27 cellular contexts compared by ENCODE assay signal in genomic region chr10:117424171-117424570, GRCh38.
"Had no signal": no experiment of that assay in that cellular context is flagged by ENCODE, and none has a peak within 500 bp of the region (broad histone marks: within the 10 kb centered on the region; RNA-seq: fewer than 3 reads in every experiment).

No MANE protein-coding gene starts in this region.

- H3K4me1 ChIP-seq: adrenal gland, ascending aorta had no signal

- H3K27ac ChIP-seq: adrenal gland, ascending aorta, VCaP had no signal

- H3K36me3 ChIP-seq: adrenal gland, ascending aorta had no signal

- H3K4me3 ChIP-seq: adrenal gland, ascending aorta had no signal

- H3K27me3 ChIP-seq: adrenal gland, ascending aorta had no signal

- H3K9me3 ChIP-seq: adrenal gland, ascending aorta had no signal

- DNase-seq: activated B cell treated with CpG ODN at 0.5 μM for 24 hours; activated CD4-positive, alpha-beta memory T cell treated with anti-CD3 and anti-CD28 coated beads for 36 hours; activated CD4-positive, alpha-beta T cell treated with anti-CD3 and anti-CD28 coated beads for 4 hours; activated CD4-positive, alpha-beta T cell treated with anti-CD3 and anti-CD28 coated beads, Interleukin-2, amount 10 ng/mL, durations not matched to agents 24 days and 14 days; activated CD4-positive, alpha-beta T cell treated with anti-CD3 and anti-CD28 coated beads, Interleukin-2, amount 50 U/mL, for 1 hour; activated CD4-positive, alpha-beta T cell treated with anti-CD3 and anti-CD28 coated beads, Interleukin-2, amount 50 U/mL, for 4 hours; activated CD4-positive, CD25-positive, alpha-beta regulatory T cell treated with anti-CD3 and anti-CD28 coated beads, Interleukin-2, amount 50 U/mL, for 72 hours; activated CD8-positive, alpha-beta memory T cell treated with anti-CD3 and anti-CD28 coated beads, Interleukin-2, amount 50 U/mL, for 4 hours; activated CD8-positive, alpha-beta T cell treated with anti-CD3 and anti-CD28 coated beads for 36 hours; activated gamma-delta T cell treated with Interleukin-2 at 50 U/mL for 16 hours; activated naive CD4-positive, alpha-beta T cell; activated naive CD4-positive, alpha-beta T cell treated with anti-CD3 and anti-CD28 coated beads for 36 hours; activated naive CD4-positive, alpha-beta T cell treated with anti-CD3 and anti-CD28 coated beads, Interleukin-2, amount 50 U/mL, for 16 hours; activated naive CD8-positive, alpha-beta T cell treated with anti-CD3 and anti-CD28 coated beads for 36 hours; activated T-cell treated with anti-CD3 and anti-CD28 coated beads for 4 hours; activated T-cell treated with anti-CD3 and anti-CD28 coated beads, Interleukin-2, amount 50 U/mL, for 1 hour; activated T-cell treated with anti-CD3 and anti-CD28 coated beads, Interleukin-2, amount 50 U/mL, for 4 hours; activated T-cell treated with anti-CD3 and anti-CD28 coated beads, Interleukin-2, amount 50 U/mL, for 72 hours; adrenal gland; amygdala; anterior cingulate cortex; central memory CD4-positive, alpha-beta T cell; T-helper 1 cell; T-helper 2 cell; T-helper 9 cell had no signal
